ENCODE assay signal across 2 cellular contexts in the genomic region with DNA sequence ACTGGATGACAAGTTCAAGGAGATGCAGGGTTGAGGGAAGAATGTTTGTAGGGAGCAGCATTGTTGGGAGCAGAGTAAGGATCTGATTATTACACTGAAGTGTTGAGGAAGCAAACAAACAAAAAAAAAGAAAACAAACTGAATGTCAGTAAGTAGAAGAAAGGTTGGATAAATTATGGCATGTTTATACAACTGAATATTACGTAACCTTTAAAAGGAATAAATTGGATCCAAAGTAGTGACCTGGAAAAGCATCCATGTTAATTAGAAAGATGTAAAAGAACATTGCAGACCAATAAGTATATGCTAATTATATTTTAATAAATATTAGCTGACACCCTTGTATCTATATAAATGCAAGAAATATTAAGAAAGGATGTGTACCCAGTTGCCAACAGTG.
TF ChIP-seq lines count a peak whose summit lies in the region.

No MANE protein-coding gene starts in this region.

TF ChIP-seq in HepG2, 621 proteins besides CTCF, POLR2A, EP300 and RAD21:
- TF ChIP-seq, protein P1, sequence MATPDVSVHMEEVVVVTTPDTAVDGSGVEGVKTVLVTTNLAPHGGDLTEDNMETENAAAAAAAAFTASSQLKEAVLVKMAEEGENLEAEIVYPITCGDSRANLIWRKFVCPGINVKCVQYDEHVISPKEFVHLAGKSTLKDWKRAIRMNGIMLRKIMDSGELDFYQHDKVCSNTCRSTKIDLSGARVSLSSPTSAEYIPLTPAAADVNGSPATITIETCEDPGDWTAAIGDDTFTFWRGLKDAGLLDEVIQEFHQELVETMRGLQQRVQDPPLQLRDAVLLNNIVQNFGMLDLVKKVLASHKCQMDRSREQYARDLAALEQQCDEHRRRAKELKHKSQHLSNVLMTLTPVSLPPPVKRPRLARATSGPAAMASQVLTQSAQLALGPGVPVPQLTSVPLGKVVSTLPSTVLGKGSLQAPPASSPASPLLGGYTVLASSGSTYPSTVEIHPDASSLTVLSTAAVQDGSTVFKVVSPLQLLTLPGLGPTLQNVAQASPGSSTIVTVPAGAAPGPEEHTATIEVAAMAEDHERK (CRISPR knock-in tag; IDR thresholded peaks at IDR 0.05; ENCODE audit: low read depth) = no peak
- TF ChIP-seq CEBPB (IDR thresholded peaks at IDR 0.05; ENCODE audit: borderline replicate concordance, low read depth, low read length) = peak; percentile 69
TF ChIP-seq in HepG2: peak in this region for 1.

TF ChIP-seq in K562, 482 proteins besides CTCF, POLR2A, EP300 and RAD21:
- no peak for TF ChIP-seq CEBPG (CRISPR knock-in tag; IDR thresholded peaks at IDR 0.05)
- TF ChIP-seq CEBPG (tag; conservative IDR thresholded peaks at IDR 0.05 in 1 of 2, IDR thresholded peaks at IDR 0.05 in 1 of 2) = peak in 1 of 2 experiments; percentile 72; a peak in 1 of 4 replicates
- TF ChIP-seq ZNF644 (tag; IDR thresholded peaks at IDR 0.05; ENCODE audit: low read depth) = no peak
- peak; percentile 68 for TF ChIP-seq CEBPB (tag; IDR thresholded peaks at IDR 0.05)
